9 cellular contexts compared by ENCODE assay signal in the genomic region with DNA sequence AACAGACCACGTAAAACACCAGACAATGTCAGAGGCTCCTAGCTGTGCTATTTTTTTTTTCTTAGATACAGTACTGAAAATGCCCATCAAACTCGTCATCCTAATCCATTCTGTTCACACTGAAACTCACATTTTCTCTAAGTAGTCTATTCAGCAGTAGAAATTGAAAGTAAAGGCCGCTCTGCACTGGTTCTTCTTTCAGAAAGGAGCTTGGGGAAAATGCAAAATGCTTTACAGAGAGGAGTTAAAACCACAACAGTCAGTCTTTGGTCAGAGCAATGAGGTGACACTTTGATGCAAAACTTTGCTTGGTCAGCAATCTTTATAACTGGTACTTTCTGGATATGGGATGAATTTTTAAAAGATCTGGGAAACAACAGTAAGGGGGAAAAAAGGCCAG. TPM values are rescaled to one million over a fixed set of nuclear protein-coding genes. Genes with fewer than 3 reads are reported as not detected.
A peak's percentile ranks its signal among the peaks of the same experiment; 100 is the strongest.
DNase-seq lines count a peak whose midpoint lies in the region; ATAC-seq, FAIRE-seq and TF ChIP-seq lines count a peak whose summit lies in the region.
"Had no signal": no experiment of that assay in that cellular context is flagged by ENCODE, and none has a peak within 500 bp of the region (broad histone marks: within the 10 kb centered on the region; RNA-seq: fewer than 3 reads in every experiment).

No MANE protein-coding gene starts in this region.

- peak overlapping the region; percentile 33 for H3K27ac Mint-ChIP-seq in CD8-positive, alpha-beta T cell
- H3K27ac Mint-ChIP-seq in T-cell, result peak overlapping the region; percentile 46 to 81

- CTCF ChIA-PET in CD8-positive, alpha-beta T cell (lab: Charles Lee), result interaction anchor here (1.0 kb wide), 1 partner anchor 66 kb away, joined by 3 read pairs; no protein-coding TSS in a partner anchor
- CTCF ChIA-PET in T-cell (lab: Charles Lee), result interaction anchor here (0.5 to 1.0 kb wide), 3 partner anchors 19 to 459 kb away, joined by 3 read pairs; no protein-coding TSS in a partner anchor

- no peaks in the 10 kb centered on the region for H3K9me3 Mint-ChIP-seq in CD8-positive, alpha-beta T cell
- H3K9me3 Mint-ChIP-seq in T-cell, result no peaks in the 10 kb centered on the region

- peaks cover 8% of the 10 kb centered on the region for H3K4me1 ChIP-seq in CD8-positive, alpha-beta T cell (ENCODE audit: insufficient read depth, low read length)

- H3K4me1 Mint-ChIP-seq in CD8-positive, alpha-beta T cell (ENCODE audit: low read depth), result peaks cover 20% of the 10 kb centered on the region
- peaks cover 19 to 27% (median 22%) of the 10 kb centered on the region in 3 donors for H3K4me1 Mint-ChIP-seq in T-cell

- peaks cover 71% of the 10 kb centered on the region for H3K36me3 Mint-ChIP-seq in CD8-positive, alpha-beta T cell
- peaks cover 56% of the 10 kb centered on the region for H3K36me3 Mint-ChIP-seq in T-cell

- peak; percentile 97 for FAIRE-seq in GM19239 (lab: Jason Lieb, UNC)
- FAIRE-seq: TTC549 had no signal

- POLR2A ChIA-PET in CD8-positive, alpha-beta T cell (lab: Charles Lee), result interaction anchor here (0.6 to 1.3 kb wide), 3 partner anchors 19 to 743 kb away, joined by 3 to 4 read pairs (median 3); no protein-coding TSS in a partner anchor
- POLR2A ChIA-PET in T-cell (lab: Charles Lee), result interaction anchor here in 1 of 2 donors (1.1 kb wide), 1 partner anchor 42 kb away, joined by 3 read pairs; no protein-coding TSS in a partner anchor

- no peaks in the 10 kb centered on the region for H3K27me3 ChIP-seq in CD8-positive, alpha-beta T cell (ENCODE audit: insufficient read depth, low read length)

- TF ChIP-seq CTCF in CD8-positive, alpha-beta T cell (IDR thresholded peaks at IDR 0.05), result no peak

- no peaks in the 10 kb centered on the region for H3K9me3 ChIP-seq in CD8-positive, alpha-beta T cell (ENCODE audit: low read length)

- H3K36me3 ChIP-seq in CD8-positive, alpha-beta T cell (ENCODE audit: insufficient read depth, low read length), result no peaks in the 10 kb centered on the region

- H3K4me3 ChIP-seq in CD8-positive, alpha-beta T cell (ENCODE audit: low read depth, low read length), result no peak overlapping the region

- DNase-seq in CD8-positive, alpha-beta T cell, result no peak
- DNase-seq in GM19239 (ENCODE audit: insufficient read length, low spot score) (peak; percentile 37), T-cell (no peak), NCI-H1436 (lab: John Stamatoyannopoulos, UW) (no peak), GOT3 (lab: John Stamatoyannopoulos, UW) (no peak), middle frontal gyrus (ENCODE audit: extremely low spot score, low spot score) (no peak), DMS79 (lab: John Stamatoyannopoulos, UW) (no peak)

- H3K4me3 Mint-ChIP-seq in CD8-positive, alpha-beta T cell, result peak overlapping the region; percentile 38
- no peak overlapping the region for H3K4me3 Mint-ChIP-seq in T-cell

- intact Hi-C loops in CD8-positive, alpha-beta T cell (cut with DNase I, micrococcal nuclease), result loop anchor here (5.0 kb wide), 1 partner anchor 42 kb away; a partner anchor contains a TSS

- no peaks in the 10 kb centered on the region for H3K27me3 Mint-ChIP-seq in CD8-positive, alpha-beta T cell (ENCODE audit: low read depth)
- no peaks in the 10 kb centered on the region for H3K27me3 Mint-ChIP-seq in T-cell

- no peak overlapping the region for H3K27ac ChIP-seq in CD8-positive, alpha-beta T cell (ENCODE audit: low read depth, low read length)

- ATAC-seq in CD8-positive, alpha-beta T cell, result no peak
- ATAC-seq in HG02970 (IDR thresholded peaks at IDR 0.05; ENCODE audit: low FRiP score, unreplicated experiment) (peak; percentile 82), T-cell (replicated peaks in 1 of 4) (peak in 1 of 4 experiments; percentile 53)

RNA-seq across cellular contexts. Expression of a gene that starts 43.8 kb away (rescaled TPM):
- 1 to 10 TPM; 4.0 to 4.2 TPM for total RNA-seq in CD8-positive, alpha-beta T cell
- total RNA-seq in T-cell, result 10 to 100 TPM in 2 of 5 donors, 1 to 10 TPM in 3; 5.6 to 17.5 (median 7.9) TPM
